In genomic region chr3:135896613-135897012, GRCh38 we compare ENCODE assay signal across 19 cellular contexts.
DNase-seq lines count a peak whose midpoint lies in the region; ATAC-seq and TF ChIP-seq lines count a peak whose summit lies in the region.
"Had no signal": no experiment of that assay in that cellular context is flagged by ENCODE, and none has a peak within 500 bp of the region (broad histone marks: within the 10 kb centered on the region; RNA-seq: fewer than 3 reads in every experiment).

No MANE protein-coding gene starts in this region.

- no peaks in the 10 kb centered on the region for H3K36me3 Mint-ChIP-seq in activated naive CD4-positive, alpha-beta T cell treated with anti-CD3 and anti-CD28 coated beads, Interleukin-2, amount 50 U/mL, for 72 hours
- H3K36me3 Mint-ChIP-seq in endodermal cell (ENCODE audit: low read depth) = no peaks in the 10 kb centered on the region
- H3K36me3 Mint-ChIP-seq in endothelial cell (ENCODE audit: low read depth, unreplicated experiment) = no peaks in the 10 kb centered on the region
- H3K36me3 Mint-ChIP-seq: stimulated activated memory B cell treated with anti-CD40 and anti-IgM and Interleukin-4, amounts not matched to agents 10 μg/mL and 1 μg/mL and 100 μg/mL, for 72 hours had no signal

- H3K27me3 Mint-ChIP-seq in endodermal cell (ENCODE audit: insufficient read depth) = peaks cover 3% of the 10 kb centered on the region
- no peaks in the 10 kb centered on the region for H3K27me3 Mint-ChIP-seq in endothelial cell (ENCODE audit: unreplicated experiment)

- no peaks in the 10 kb centered on the region for H4K20me1 ChIP-seq in mammary epithelial cell (ENCODE audit: insufficient read depth, low read length)

- CTCF ChIA-PET in mammary epithelial cell (lab: Charles Lee; ENCODE audit: low non-redundant PET) = no interaction called here

- H3K4me3 ChIP-seq in mammary epithelial cell (replicated peaks in 1 of 3; ENCODE audit: insufficient read depth in 1 of 3, low read depth in 2 of 3, low read length in 3 of 3) (no peak overlapping the region), breast epithelium (no peak overlapping the region), foreskin fibroblast (ENCODE audit: low read depth in 1 of 2, low read length in 2 of 2) (no peak overlapping the region), endodermal cell (ENCODE audit: low read length) (no peak overlapping the region)
- H3K4me3 ChIP-seq: upper lobe of right lung had no signal

- TF ChIP-seq CTCF in mammary epithelial cell (conservative IDR thresholded peaks at IDR 0.05 in 1 of 2, IDR thresholded peaks at IDR 0.05 in 1 of 2; ENCODE audit: extremely low read depth in 1 of 2, insufficient read depth in 1 of 2, low read depth in 1 of 2, low read length in 2 of 2) = no peak
- no peak for TF ChIP-seq CTCF in breast epithelium (IDR thresholded peaks at IDR 0.05)
- TF ChIP-seq CTCF in foreskin fibroblast (IDR thresholded peaks at IDR 0.05; ENCODE audit: low read depth, low read length) = no peak
- no peak for TF ChIP-seq CTCF in endodermal cell (conservative IDR thresholded peaks at IDR 0.05)
- TF ChIP-seq CTCF in endothelial cell (IDR thresholded peaks at IDR 0.05; ENCODE audit: unreplicated experiment) = no peak

- H3K27me3 ChIP-seq in mammary epithelial cell (ENCODE audit: insufficient read depth, low read length) (no peaks in the 10 kb centered on the region), breast epithelium (no peaks in the 10 kb centered on the region), endodermal cell (ENCODE audit: control insufficient read depth, insufficient read depth, low read length, poor library complexity, severe bottlenecking) (no peaks in the 10 kb centered on the region)
- H3K27me3 ChIP-seq: upper lobe of right lung had no signal

- no peak overlapping the region for H3K4me3 Mint-ChIP-seq in endodermal cell
- no peak overlapping the region for H3K4me3 Mint-ChIP-seq in endothelial cell (ENCODE audit: unreplicated experiment)
- H3K4me3 Mint-ChIP-seq: H9; stimulated activated memory B cell treated with anti-CD40 and anti-IgM and Interleukin-4, amounts not matched to agents 10 μg/mL and 1 μg/mL and 100 μg/mL, for 72 hours; T-helper 1 cell treated with Interleukin-12 subunit alpha and Interleukin-12 subunit beta and Interleukin-4 antibody, amounts not matched to agents 30 μg/mL and 1 μg/mL, for 36 hours had no signal

- WGBS in mammary epithelial cell (ENCODE audit: low coverage, missing lambda C conversion rate) = 80% methylated on average over 2 of the region's 2 CpGs
- 93 to 100% methylated on average over 1 to 2 of the region's 2 CpGs for WGBS in endodermal cell (ENCODE audit: insufficient coverage in 1 of 2, insufficient read length in 1 of 2), 2 experiments

- dilution Hi-C loops in mammary epithelial cell (cut with HindIII; ENCODE audit: low sequenced_read_pairs) = loop anchor here (25.0 kb wide), 1 partner anchor 134 kb away; no protein-coding TSS in a partner anchor

- DNase-seq in mammary epithelial cell (peak; percentile 26), breast epithelium (ENCODE audit: low spot score in 2 of 2) (no peak), RPMI7951 (ENCODE audit: low read depth) (peak; percentile 64), foreskin fibroblast (peak; percentile 18 to 24), endodermal cell (no peak), endothelial cell (ENCODE audit: low spot score) (no peak), activated gamma-delta T cell (lab: John Stamatoyannopoulos, UW) (no peak)
- DNase-seq in activated naive CD4-positive, alpha-beta T cell treated with anti-CD3 and anti-CD28 coated beads, Interleukin-2, amount 50 U/mL, for 72 hours (ENCODE audit: low spot score in 2 of 2) = no peak
- DNase-seq: activated CD4-positive, alpha-beta T cell treated with anti-CD3 and anti-CD28 coated beads for 1 hour; activated T-cell treated with anti-CD3 and anti-CD28 coated beads, Interleukin-2, amount 50 U/mL, for 1 hour; H9; Kasumi-1; NCI-H146; NCI-H446; upper lobe of right lung had no signal

- intact Hi-C loops in mammary epithelial cell (cut with micrococcal nuclease) (no loop called here), breast epithelium (cut with DNase I; ENCODE audit: low total_unique reads) (no loop called here)

- H3K79me2 ChIP-seq in mammary epithelial cell (ENCODE audit: insufficient read depth, low read length) = no peaks in the 10 kb centered on the region

- H3K27ac Mint-ChIP-seq in activated naive CD4-positive, alpha-beta T cell treated with anti-CD3 and anti-CD28 coated beads, Interleukin-2, amount 50 U/mL, for 72 hours = no peak overlapping the region
- H3K27ac Mint-ChIP-seq in endodermal cell (no peak overlapping the region), endothelial cell (ENCODE audit: unreplicated experiment) (no peak overlapping the region)
- H3K27ac Mint-ChIP-seq: stimulated activated memory B cell treated with anti-CD40 and anti-IgM and Interleukin-4, amounts not matched to agents 10 μg/mL and 1 μg/mL and 100 μg/mL, for 72 hours; T-helper 1 cell treated with Interleukin-12 subunit alpha and Interleukin-12 subunit beta and Interleukin-4 antibody, amounts not matched to agents 30 μg/mL and 1 μg/mL, for 36 hours had no signal

- no peaks in the 10 kb centered on the region for H3K36me3 ChIP-seq in mammary epithelial cell (ENCODE audit: insufficient read depth, low read length)
- H3K36me3 ChIP-seq in breast epithelium = no peaks in the 10 kb centered on the region
- no peaks in the 10 kb centered on the region for H3K36me3 ChIP-seq in endodermal cell (ENCODE audit: control insufficient read depth, insufficient read depth, low read length)
- H3K36me3 ChIP-seq: upper lobe of right lung had no signal

- H3K9me3 ChIP-seq in mammary epithelial cell (replicated peaks; ENCODE audit: insufficient read depth, low read length) (no peaks in the 10 kb centered on the region), breast epithelium (no peaks in the 10 kb centered on the region), endodermal cell (ENCODE audit: control insufficient read depth, low read length) (peaks cover 9% of the 10 kb centered on the region)
- H3K9me3 ChIP-seq: upper lobe of right lung had no signal

- H2AFZ ChIP-seq in mammary epithelial cell (ENCODE audit: low read depth, low read length) = peak overlapping the region; percentile 72

- H3K4me2 ChIP-seq in mammary epithelial cell (ENCODE audit: insufficient read depth, low read depth, low read length) = peak overlapping the region; percentile 11

- H3K4me1 ChIP-seq in mammary epithelial cell (ENCODE audit: insufficient read depth, low read length) (peaks cover 18% of the 10 kb centered on the region), breast epithelium (no peaks in the 10 kb centered on the region), endodermal cell (ENCODE audit: control insufficient read depth, insufficient read depth, low read length) (no peaks in the 10 kb centered on the region)
- H3K4me1 ChIP-seq: upper lobe of right lung had no signal

- no TSS peak for BruUV-seq in mammary epithelial cell (replicated peaks; lab: Mats Ljungman, UMichigan)

- H3K27ac ChIP-seq in mammary epithelial cell (ENCODE audit: insufficient read depth, low read depth, low read length) = no peak overlapping the region
- no peak overlapping the region for H3K27ac ChIP-seq in breast epithelium
- no peak overlapping the region for H3K27ac ChIP-seq in endodermal cell (ENCODE audit: low read depth, low read length)
- H3K27ac ChIP-seq: upper lobe of right lung had no signal

- no peak for ATAC-seq in activated naive CD4-positive, alpha-beta T cell treated with anti-CD3 and anti-CD28 coated beads, Interleukin-2, amount 50 U/mL, for 72 hours
- ATAC-seq: left lobe of liver; sciatic nerve; stimulated activated memory B cell treated with anti-CD40 and anti-IgM and Interleukin-4, amounts not matched to agents 10 μg/mL and 1 μg/mL and 100 μg/mL, for 72 hours; upper lobe of right lung had no signal

- in situ Hi-C loops in mammary epithelial cell (cut with MboI; ENCODE audit: low sequenced_read_pairs in 2 of 2) = loop anchor here (25.0 kb wide), 2 partner anchors 1109 to 1284 kb away; partner anchors contain the start of gene EPHB1 (in 1 of the 2)

- peaks cover 0 to 4% of the 10 kb centered on the region in 2 donors for H3K9me3 Mint-ChIP-seq in activated naive CD4-positive, alpha-beta T cell treated with anti-CD3 and anti-CD28 coated beads, Interleukin-2, amount 50 U/mL, for 72 hours
- H3K9me3 Mint-ChIP-seq in endodermal cell (peaks cover 2% of the 10 kb centered on the region), endothelial cell (ENCODE audit: unreplicated experiment) (no peaks in the 10 kb centered on the region)
- H3K9me3 Mint-ChIP-seq: stimulated activated memory B cell treated with anti-CD40 and anti-IgM and Interleukin-4, amounts not matched to agents 10 μg/mL and 1 μg/mL and 100 μg/mL, for 72 hours; T-helper 1 cell treated with Interleukin-12 subunit alpha and Interleukin-12 subunit beta and Interleukin-4 antibody, amounts not matched to agents 30 μg/mL and 1 μg/mL, for 36 hours had no signal

- H3K4me1 Mint-ChIP-seq in endodermal cell (no peaks in the 10 kb centered on the region), endothelial cell (ENCODE audit: unreplicated experiment) (no peaks in the 10 kb centered on the region)
- H3K4me1 Mint-ChIP-seq: stimulated activated memory B cell treated with anti-CD40 and anti-IgM and Interleukin-4, amounts not matched to agents 10 μg/mL and 1 μg/mL and 100 μg/mL, for 72 hours had no signal

- H3K9ac ChIP-seq in mammary epithelial cell (ENCODE audit: insufficient read depth, low read length) = no peak overlapping the region
- H3K9ac ChIP-seq in endodermal cell (ENCODE audit: extremely low read depth, low read length, poor library complexity, severe bottlenecking) = no peak overlapping the region

- no peak for TF ChIP-seq POLR2A in breast epithelium (IDR thresholded peaks at IDR 0.05)

Comparison
In these comparisons a context has a peak if more than half of its experiments do, and no peak if none do; other contexts are left out.
1. DNase-seq: peak in mammary epithelial cell (single experiment), RPMI7951 (single experiment) and foreskin fibroblast (2 of 2); none in breast epithelium (0 of 2), activated naive CD4-positive, alpha-beta T cell treated with anti-CD3 and anti-CD28 coated beads, Interleukin-2, amount 50 U/mL, for 72 hours (0 of 2), endodermal cell (single experiment), endothelial cell (single experiment) and activated gamma-delta T cell (single experiment).